In the genomic region with DNA sequence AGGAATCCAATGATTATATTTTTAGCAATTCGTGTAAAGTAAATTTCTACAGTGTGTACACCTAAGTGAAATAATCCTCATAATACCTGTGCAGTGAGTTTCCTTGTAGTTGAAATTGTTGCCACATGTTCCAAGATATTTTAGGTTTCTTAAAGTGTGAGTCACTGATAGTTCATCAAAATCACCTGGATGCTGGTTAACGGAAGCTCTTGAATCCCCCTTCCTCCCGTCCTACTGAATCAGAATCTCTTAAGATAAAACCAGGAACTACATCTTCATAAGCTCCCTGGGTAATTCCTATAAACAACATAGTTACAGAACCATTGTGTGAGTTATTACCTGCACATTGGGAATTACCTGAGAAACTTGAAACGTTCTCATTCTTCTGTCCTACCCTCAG, we compare ENCODE assay signal across 25 cellular contexts.
"Had no signal": no experiment of that assay in that cellular context is flagged by ENCODE, and none has a peak within 500 bp of the region (broad histone marks: within the 10 kb centered on the region; RNA-seq: fewer than 3 reads in every experiment).

No MANE protein-coding gene starts in this region.

- DNase-seq: activated B cell treated with CpG ODN at 0.5 μM for 24 hours; activated CD4-positive, alpha-beta T cell treated with anti-CD3 and anti-CD28 coated beads for 36 hours; activated CD8-positive, alpha-beta memory T cell treated with anti-CD3 and anti-CD28 coated beads, Interleukin-2, amount 10 ng/mL, durations not matched to agents 7 days and 5 days; activated CD8-positive, alpha-beta T cell treated with anti-CD3 and anti-CD28 coated beads, Interleukin-2, amount 10 ng/mL, durations not matched to agents 7 days and 5 days; activated naive CD8-positive, alpha-beta T cell treated with anti-CD3 and anti-CD28 coated beads, Interleukin-2, amount 50 U/mL, for 24 hours; activated T-cell treated with anti-CD3 and anti-CD28 coated beads, Interleukin-2, amount 50 U/mL, for 48 hours; amygdala; cortex of kidney; effector memory CD8-positive, alpha-beta T cell; hippocampal formation; kidney glomerular epithelial cell; left ventricle myocardium superior; posterior cingulate gyrus; right lobe of liver; stimulated activated CD4-positive, alpha-beta T cell treated with anti-CD3 and anti-CD28 coated beads, Interleukin-2, amount 100 ng/mL, for 48 hours; stimulated activated naive CD4-positive, alpha-beta T cell treated with Interleukin-2 at 50 U/mL for 16 hours; T-helper 1 cell; transverse colon had no signal

- FAIRE-seq: frontal cortex, urothelium cell line had no signal

- H3K27ac Mint-ChIP-seq: activated B cell treated with CpG ODN at 0.5 μM for 24 hours; activated CD4-positive, alpha-beta T cell treated with anti-CD3 and anti-CD28 coated beads for 36 hours; activated CD8-positive, alpha-beta memory T cell treated with anti-CD3 and anti-CD28 coated beads, Interleukin-2, amount 10 ng/mL, durations not matched to agents 7 days and 5 days; activated CD8-positive, alpha-beta T cell treated with anti-CD3 and anti-CD28 coated beads, Interleukin-2, amount 10 ng/mL, durations not matched to agents 7 days and 5 days; activated naive CD4-positive, alpha-beta T cell treated with anti-CD3 and anti-CD28 coated beads, Interleukin-2, amount 50 U/mL, for 24 hours; activated naive CD8-positive, alpha-beta T cell treated with anti-CD3 and anti-CD28 coated beads, Interleukin-2, amount 50 U/mL, for 24 hours; activated T-helper 2 cell treated with anti-CD3 and anti-CD28 coated beads, Interferon-gamma antibody, Interleukin-2, Interleukin-4, amounts not matched to agents 10 μg/mL and 5 μg/mL and 100 μg/mL, durations not matched to agents 14 hours and 24 hours and 36 hours; effector memory CD8-positive, alpha-beta T cell; T-helper 2 cell treated with Interferon-gamma antibody and Interleukin-4, amounts not matched to agents 5 μg/mL and 100 μg/mL, for 36 hours had no signal

- H3K9me3 Mint-ChIP-seq: activated B cell treated with CpG ODN at 0.5 μM for 24 hours; activated naive CD4-positive, alpha-beta T cell treated with anti-CD3 and anti-CD28 coated beads, Interleukin-2, amount 50 U/mL, for 24 hours; activated naive CD8-positive, alpha-beta T cell treated with anti-CD3 and anti-CD28 coated beads, Interleukin-2, amount 50 U/mL, for 24 hours; activated T-helper 2 cell treated with anti-CD3 and anti-CD28 coated beads, Interferon-gamma antibody, Interleukin-2, Interleukin-4, amounts not matched to agents 10 μg/mL and 5 μg/mL and 100 μg/mL, durations not matched to agents 14 hours and 24 hours and 36 hours; nephron; T-helper 2 cell treated with Interferon-gamma antibody and Interleukin-4, amounts not matched to agents 5 μg/mL and 100 μg/mL, for 36 hours had no signal

- H3K36me3 ChIP-seq: esophagus muscularis mucosa, right lobe of liver, transverse colon had no signal

- H3K4me3 ChIP-seq: esophagus muscularis mucosa, right lobe of liver, transverse colon had no signal

- H3K27me3 Mint-ChIP-seq: activated B cell treated with CpG ODN at 0.5 μM for 24 hours had no signal

- H3K4me1 ChIP-seq: esophagus muscularis mucosa, right lobe of liver had no signal

- H3K4me3 Mint-ChIP-seq: activated B cell treated with CpG ODN at 0.5 μM for 24 hours; activated CD4-positive, alpha-beta T cell treated with anti-CD3 and anti-CD28 coated beads for 36 hours; activated CD8-positive, alpha-beta memory T cell treated with anti-CD3 and anti-CD28 coated beads, Interleukin-2, amount 10 ng/mL, durations not matched to agents 7 days and 5 days; activated CD8-positive, alpha-beta T cell treated with anti-CD3 and anti-CD28 coated beads, Interleukin-2, amount 10 ng/mL, durations not matched to agents 7 days and 5 days; activated naive CD4-positive, alpha-beta T cell treated with anti-CD3 and anti-CD28 coated beads, Interleukin-2, amount 50 U/mL, for 24 hours; activated naive CD8-positive, alpha-beta T cell treated with anti-CD3 and anti-CD28 coated beads, Interleukin-2, amount 50 U/mL, for 24 hours; effector memory CD8-positive, alpha-beta T cell; nephron; T-helper 2 cell treated with Interferon-gamma antibody and Interleukin-4, amounts not matched to agents 5 μg/mL and 100 μg/mL, for 36 hours had no signal

- H3K9me3 ChIP-seq: esophagus muscularis mucosa, right lobe of liver, transverse colon had no signal

- H3K27me3 ChIP-seq: esophagus muscularis mucosa, right lobe of liver, transverse colon had no signal

- H3K27ac ChIP-seq: right lobe of liver, transverse colon had no signal

- H3K4me1 Mint-ChIP-seq: activated CD4-positive, alpha-beta T cell treated with anti-CD3 and anti-CD28 coated beads for 36 hours; activated CD8-positive, alpha-beta memory T cell treated with anti-CD3 and anti-CD28 coated beads, Interleukin-2, amount 10 ng/mL, durations not matched to agents 7 days and 5 days; activated naive CD4-positive, alpha-beta T cell treated with anti-CD3 and anti-CD28 coated beads, Interleukin-2, amount 50 U/mL, for 24 hours; activated naive CD8-positive, alpha-beta T cell treated with anti-CD3 and anti-CD28 coated beads, Interleukin-2, amount 50 U/mL, for 24 hours; nephron had no signal

- ATAC-seq: activated CD4-positive, alpha-beta T cell treated with anti-CD3 and anti-CD28 coated beads for 36 hours; activated CD8-positive, alpha-beta memory T cell treated with anti-CD3 and anti-CD28 coated beads, Interleukin-2, amount 10 ng/mL, durations not matched to agents 7 days and 5 days; activated CD8-positive, alpha-beta T cell treated with anti-CD3 and anti-CD28 coated beads, Interleukin-2, amount 10 ng/mL, durations not matched to agents 7 days and 5 days; activated naive CD8-positive, alpha-beta T cell treated with anti-CD3 and anti-CD28 coated beads, Interleukin-2, amount 50 U/mL, for 24 hours; effector memory CD8-positive, alpha-beta T cell had no signal

- H3K36me3 Mint-ChIP-seq: activated CD8-positive, alpha-beta memory T cell treated with anti-CD3 and anti-CD28 coated beads, Interleukin-2, amount 10 ng/mL, durations not matched to agents 7 days and 5 days; activated naive CD4-positive, alpha-beta T cell treated with anti-CD3 and anti-CD28 coated beads, Interleukin-2, amount 50 U/mL, for 24 hours had no signal
